8 cellular contexts compared by ENCODE assay signal in genomic region chr22:35399678-35400334, GRCh38. TPM values are rescaled to one million over a fixed set of nuclear protein-coding genes. Genes with fewer than 3 reads are reported as not detected.
DNase-seq lines count a peak whose midpoint lies in the region; ATAC-seq and TF ChIP-seq lines count a peak whose summit lies in the region.

TSS of gene MCM5 (plus strand) at chr22:35400140. CDS start at chr22:35400439, 299 bp downstream.

- H3K79me2 ChIP-seq in parathyroid adenoma: no peaks in the 10 kb centered on the region

- H3K4me1 ChIP-seq in cardiac muscle cell (ENCODE audit: low read depth) (peaks cover 3% of the 10 kb centered on the region), parathyroid adenoma (no peaks in the 10 kb centered on the region), transverse colon (peaks cover 7 to 27% (median 12%) of the 10 kb centered on the region in 4 donors)

- no peaks in the 10 kb centered on the region for H3K9me3 ChIP-seq in cardiac muscle cell (ENCODE audit: low read depth)
- no peaks in the 10 kb centered on the region for H3K9me3 ChIP-seq in parathyroid adenoma (ENCODE audit: control insufficient read depth, low read length)
- no peaks in the 10 kb centered on the region for H3K9me3 ChIP-seq in transverse colon

- peaks cover 44% of the 10 kb centered on the region for H3K36me3 Mint-ChIP-seq in activated naive CD8-positive, alpha-beta T cell treated with anti-CD3 and anti-CD28 coated beads, Interleukin-2, amount 50 U/mL, for 24 hours (ENCODE audit: low read depth)

- peak within 1 kb of the TSS; percentile 99 for H3K4me2 ChIP-seq in parathyroid adenoma (ENCODE audit: low read length)

- peak; percentile 49 for TF ChIP-seq POLR2A in GM10847 (IDR thresholded peaks at IDR 0.05; ENCODE audit: extremely low read depth, insufficient read length)
- TF ChIP-seq POLR2A in transverse colon (IDR thresholded peaks at IDR 0.05): no peak

- no peaks in the 10 kb centered on the region for H3K9me3 Mint-ChIP-seq in activated naive CD8-positive, alpha-beta T cell treated with anti-CD3 and anti-CD28 coated beads, Interleukin-2, amount 50 U/mL, for 24 hours

- WGBS in transverse colon (ENCODE audit: low coverage in 1 of 2), 2 donors: 3% methylated on average over 48 of the region's 51 CpGs; no CpG with 5 or more reads in 1 of the 2 donors

- in situ Hi-C loops in transverse colon (cut with MboI; ENCODE audit: low pct_ligation_motif_present in 1 of 4, low pct_unique_long_range_greater_than_20kb in 1 of 4, low sequenced_read_pairs in 3 of 4): loop anchor here in 2 of 4 donors (10.0 to 25.0 kb wide), 3 partner anchors 45 to 712 kb away; no protein-coding TSS in a partner anchor

- no peak for TF ChIP-seq EP300 in transverse colon (IDR thresholded peaks at IDR 0.05; ENCODE audit: low read depth)

- H2AFZ ChIP-seq in parathyroid adenoma: peak within 1 kb of the TSS; percentile 97

- no peaks in the 10 kb centered on the region for H3K27me3 Mint-ChIP-seq in activated naive CD8-positive, alpha-beta T cell treated with anti-CD3 and anti-CD28 coated beads, Interleukin-2, amount 50 U/mL, for 24 hours

- H3K36me3 ChIP-seq in cardiac muscle cell (no peaks in the 10 kb centered on the region), parathyroid adenoma (ENCODE audit: control insufficient read depth, insufficient read depth, low read length) (no peaks in the 10 kb centered on the region), transverse colon (no peaks in the 10 kb centered on the region)

- intact Hi-C loops in transverse colon (cut with DNase I; ENCODE audit: low total_unique reads): no loop called here

- peak; percentile 91 to 97 (median 93) for DNase-seq in NCI-H1417 (lab: John Stamatoyannopoulos, UW)
- DNase-seq in SW480 (ENCODE audit: low spot score): peak; percentile 95
- peak; percentile 96 for DNase-seq in activated naive CD8-positive, alpha-beta T cell treated with anti-CD3 and anti-CD28 coated beads, Interleukin-2, amount 50 U/mL, for 24 hours
- DNase-seq in cardiac muscle cell (ENCODE audit: low read depth in 1 of 2, low spot score in 1 of 2): peak; percentile 97 to 98
- peak; percentile 98 for DNase-seq in transverse colon

- H3K27ac ChIP-seq in cardiac muscle cell: no peak within 1 kb of the TSS
- H3K27ac ChIP-seq in parathyroid adenoma: peak within 1 kb of the TSS; percentile 15
- peak within 1 kb of the TSS; percentile 70 to 80 (median 78) for H3K27ac ChIP-seq in transverse colon

- TF ChIP-seq CTCF in cardiac muscle cell (IDR thresholded peaks at IDR 0.05; ENCODE audit: low read depth, low read length) (no peak), parathyroid adenoma (IDR thresholded peaks at IDR 0.05) (no peak), transverse colon (IDR thresholded peaks at IDR 0.05) (no peak)

- ATAC-seq in HG02678 (IDR thresholded peaks at IDR 0.05; ENCODE audit: unreplicated experiment): peak; percentile 96
- peak; percentile 100 for ATAC-seq in activated naive CD8-positive, alpha-beta T cell treated with anti-CD3 and anti-CD28 coated beads, Interleukin-2, amount 50 U/mL, for 24 hours

- H3K4me3 Mint-ChIP-seq in activated naive CD8-positive, alpha-beta T cell treated with anti-CD3 and anti-CD28 coated beads, Interleukin-2, amount 50 U/mL, for 24 hours: peak within 1 kb of the TSS; percentile 98

- peak within 1 kb of the TSS; percentile 98 for H3K27ac Mint-ChIP-seq in activated naive CD8-positive, alpha-beta T cell treated with anti-CD3 and anti-CD28 coated beads, Interleukin-2, amount 50 U/mL, for 24 hours

- peaks cover 40% of the 10 kb centered on the region for H3K4me1 Mint-ChIP-seq in activated naive CD8-positive, alpha-beta T cell treated with anti-CD3 and anti-CD28 coated beads, Interleukin-2, amount 50 U/mL, for 24 hours

- H3K27me3 ChIP-seq in cardiac muscle cell (no peaks in the 10 kb centered on the region), parathyroid adenoma (ENCODE audit: control insufficient read depth, insufficient read depth, low read length) (no peaks in the 10 kb centered on the region), transverse colon (no peaks in the 10 kb centered on the region)

- no peak within 1 kb of the TSS for H3K9ac ChIP-seq in parathyroid adenoma

- H3K4me3 ChIP-seq in cardiac muscle cell (peak within 1 kb of the TSS; percentile 81), parathyroid adenoma (ENCODE audit: low read depth, low read length) (peak within 1 kb of the TSS; percentile 95), transverse colon (peak within 1 kb of the TSS; percentile 65 to 99 (median 74))

RNA-seq across cellular contexts. Expression of gene MCM5, which starts in this region (rescaled TPM):
- 26.2 and 83.5 TPM in 2 replicates for total RNA-seq in cardiac muscle cell
- polyA plus RNA-seq in cardiac muscle cell: 31.7 and 82.1 TPM in 2 replicates
- 10 to 100 TPM; 11.6 to 26.6 (median 13.3) TPM for total RNA-seq in transverse colon
